Comparison of ENCODE assay signal across 2 cellular contexts in genomic region chr2:192236136-192236535, GRCh38.
TF ChIP-seq lines count a peak whose summit lies in the region.

No MANE protein-coding gene starts in this region.

TF ChIP-seq in SK-N-SH, 30 proteins besides CTCF, POLR2A, EP300 and RAD21:
- TF ChIP-seq, protein P1, sequence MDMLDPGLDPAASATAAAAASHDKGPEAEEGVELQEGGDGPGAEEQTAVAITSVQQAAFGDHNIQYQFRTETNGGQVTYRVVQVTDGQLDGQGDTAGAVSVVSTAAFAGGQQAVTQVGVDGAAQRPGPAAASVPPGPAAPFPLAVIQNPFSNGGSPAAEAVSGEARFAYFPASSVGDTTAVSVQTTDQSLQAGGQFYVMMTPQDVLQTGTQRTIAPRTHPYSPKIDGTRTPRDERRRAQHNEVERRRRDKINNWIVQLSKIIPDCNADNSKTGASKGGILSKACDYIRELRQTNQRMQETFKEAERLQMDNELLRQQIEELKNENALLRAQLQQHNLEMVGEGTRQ (IDR thresholded peaks at IDR 0.05; ENCODE audit: borderline replicate concordance, low read depth, low read length), result no peak
- TF ChIP-seq FOSL2 (IDR thresholded peaks at IDR 0.05; ENCODE audit: borderline replicate concordance, low read depth) (peak; percentile 37; the same call in 1 of the 2 replicates), JUND (IDR thresholded peaks at IDR 0.05) (peak; percentile 45), TEAD4 (IDR thresholded peaks at IDR 0.05; ENCODE audit: borderline replicate concordance, insufficient read depth) (peak; percentile 23; the same call in 1 of the 2 replicates)

TF ChIP-seq in SK-N-SH treated with all-trans-retinoic acid at 6 μM for 48 hours, 23 proteins besides CTCF, POLR2A, EP300 and RAD21 (continued from another document):
- TF ChIP-seq, protein P2, sequence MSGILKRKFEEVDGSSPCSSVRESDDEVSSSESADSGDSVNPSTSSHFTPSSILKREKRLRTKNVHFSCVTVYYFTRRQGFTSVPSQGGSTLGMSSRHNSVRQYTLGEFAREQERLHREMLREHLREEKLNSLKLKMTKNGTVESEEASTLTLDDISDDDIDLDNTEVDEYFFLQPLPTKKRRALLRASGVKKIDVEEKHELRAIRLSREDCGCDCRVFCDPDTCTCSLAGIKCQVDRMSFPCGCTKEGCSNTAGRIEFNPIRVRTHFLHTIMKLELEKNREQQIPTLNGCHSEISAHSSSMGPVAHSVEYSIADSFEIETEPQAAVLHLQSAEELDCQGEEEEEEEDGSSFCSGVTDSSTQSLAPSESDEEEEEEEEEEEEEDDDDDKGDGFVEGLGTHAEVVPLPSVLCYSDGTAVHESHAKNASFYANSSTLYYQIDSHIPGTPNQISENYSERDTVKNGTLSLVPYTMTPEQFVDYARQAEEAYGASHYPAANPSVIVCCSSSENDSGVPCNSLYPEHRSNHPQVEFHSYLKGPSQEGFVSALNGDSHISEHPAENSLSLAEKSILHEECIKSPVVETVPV (CRISPR knock-in tag; IDR thresholded peaks at IDR 0.05), result no peak
- TF ChIP-seq CREB5 (CRISPR knock-in tag; IDR thresholded peaks at IDR 0.05; ENCODE audit: low read depth) (no peak), CSDC2 (CRISPR knock-in tag; IDR thresholded peaks at IDR 0.05) (no peak)
